Comparison of ENCODE assay signal across 38 cellular contexts in the genomic region with DNA sequence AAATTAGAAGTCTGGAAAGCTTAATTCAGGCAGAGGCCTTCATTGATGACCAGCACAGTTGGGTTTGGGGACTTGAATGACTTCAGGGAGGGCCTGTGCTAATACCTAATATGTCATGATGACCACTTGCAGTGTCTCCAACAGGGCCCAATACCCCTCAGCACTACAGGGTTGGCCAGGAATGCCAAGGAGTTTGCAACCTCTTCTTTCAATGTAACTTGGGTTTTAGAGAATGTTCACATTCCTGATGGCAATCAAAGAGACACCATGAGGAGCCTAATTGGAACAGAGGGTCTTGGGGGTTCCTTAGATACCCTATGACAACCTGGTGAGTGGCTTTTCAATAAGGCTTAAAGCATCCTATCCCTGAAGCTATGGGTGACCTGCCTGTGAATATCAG. TPM values are rescaled to one million over a fixed set of nuclear protein-coding genes. Genes with fewer than 3 reads are reported as not detected.
"Had no signal": no experiment of that assay in that cellular context is flagged by ENCODE, and none has a peak within 500 bp of the region (broad histone marks: within the 10 kb centered on the region; RNA-seq: fewer than 3 reads in every experiment).

No MANE protein-coding gene starts in this region.

- H3K36me3 ChIP-seq: MG63 had no signal

- H3K27ac ChIP-seq: KMS-11 had no signal

- DNase-seq: Karpas-422, Kasumi-1, KG1, MG63, MM.1S, MV-4-11, NCI-H1048, NCI-H1092, NCI-H1092 treated with DMSO at 0.1 percent for 48 hours, NCI-H1105, NCI-H1105 treated with DMSO at 0.1 percent for 48 hours, NCI-H1417, NCI-H1417 treated with DMSO at 0.1 percent for 48 hours, NCI-H1436, NCI-H1436 treated with DMSO at 0.1 percent for 48 hours, NCI-H146, NCI-H1694, NCI-H1694 treated with DMSO at 0.1 percent for 48 hours, NCI-H187, NCI-H187 treated with DMSO at 0.1 percent for 48 hours, NCI-H1930, NCI-H2029, NCI-H2029 treated with DMSO at 0.1 percent for 48 hours, NCI-H2081, NCI-H2081 treated with DMSO at 0.1 percent for 48 hours, NCI-H2107, NCI-H2171, NCI-H2171 treated with DMSO at 0.1 percent for 48 hours, NCI-H2227 treated with DMSO at 0.1 percent for 48 hours, NCI-H226, NCI-H345, NCI-H446, NCI-H446 treated with DMSO at 0.1 percent for 48 hours had no signal

- H3K9me3 ChIP-seq: MG63 had no signal

- H3K27me3 ChIP-seq: MG63 had no signal

- H3K4me3 ChIP-seq: MG63 had no signal

RNA-seq across cellular contexts. Expression of a gene that starts 52.4 kb away (rescaled TPM):
- total RNA-seq: LHCN-M2, M059J, MCF 10A, NCI-H460 had no signal
